In genomic region chr5:59637878-59638580, GRCh38 we compare ENCODE assay signal across 25 cellular contexts.
DNase-seq lines count a peak whose midpoint lies in the region; ATAC-seq and TF ChIP-seq lines count a peak whose summit lies in the region.
"Had no signal": no experiment of that assay in that cellular context is flagged by ENCODE, and none has a peak within 500 bp of the region (broad histone marks: within the 10 kb centered on the region; RNA-seq: fewer than 3 reads in every experiment).

No MANE protein-coding gene starts in this region.

- no peak overlapping the region for H3K4me3 ChIP-seq in RWPE2 (ENCODE audit: severe bottlenecking)
- no peak overlapping the region for H3K4me3 ChIP-seq in epithelial cell of esophagus (ENCODE audit: low read length)
- H3K4me3 ChIP-seq: BLaER1, Peyer's patch, SJCRH30 had no signal

- peak; percentile 68 for DNase-seq in HCEC 1CT
- DNase-seq in RWPE2 (ENCODE audit: low spot score) = no peak
- peak; percentile 10 for DNase-seq in epithelial cell of esophagus (ENCODE audit: low read depth)
- DNase-seq in osteocyte (ENCODE audit: extremely low spot score, unreplicated experiment) = no peak
- no peak for DNase-seq in activated effector memory CD4-positive, alpha-beta T cell treated with anti-CD3 and anti-CD28 coated beads, Interleukin-2, amount 50 U/mL, for 16 hours
- no peak for DNase-seq in EL
- DNase-seq in DMS153 treated with DMSO at 0.1 percent for 48 hours (lab: John Stamatoyannopoulos, UW; ENCODE audit: unreplicated experiment) = no peak
- DNase-seq: ACHN; Caco-2; CD4-positive, alpha-beta T cell; DMS 273 treated with DMSO at 0.1 percent for 48 hours; DND-41; KBM-7; NCI-H1105; NCI-H146; NCI-H2029; NCI-H2227 treated with DMSO at 0.1 percent for 48 hours; NCI-H510A treated with DMSO at 0.1 percent for 48 hours; NCI-H774; NK-92 treated with Interleukin-12 subunit alpha and Interleukin-12 subunit beta, amount 100 ng/mL, for 24 hours; Peyer's patch; SJCRH30 had no signal

- no peaks in the 10 kb centered on the region for H3K27me3 Mint-ChIP-seq in osteocyte (ENCODE audit: unreplicated experiment)
- H3K27me3 Mint-ChIP-seq: CD4-positive, alpha-beta T cell had no signal

- H3K36me3 Mint-ChIP-seq in osteocyte (ENCODE audit: unreplicated experiment) = peaks cover 16% of the 10 kb centered on the region

- TF ChIP-seq CTCF in RWPE2 (IDR thresholded peaks at IDR 0.05; ENCODE audit: poor library complexity, severe bottlenecking) (no peak), epithelial cell of esophagus (IDR thresholded peaks at IDR 0.05; ENCODE audit: insufficient read depth, low read depth, low read length, missing control alignments) (no peak), osteocyte (IDR thresholded peaks at IDR 0.05) (no peak)

- H3K9me3 Mint-ChIP-seq in osteocyte (ENCODE audit: unreplicated experiment) = peaks cover 28% of the 10 kb centered on the region

- peaks cover 28% of the 10 kb centered on the region for H3K4me1 Mint-ChIP-seq in osteocyte (ENCODE audit: unreplicated experiment)

- H3K4me3 Mint-ChIP-seq in osteocyte (ENCODE audit: unreplicated experiment) = no peak overlapping the region
- H3K4me3 Mint-ChIP-seq: CD4-positive, alpha-beta T cell had no signal

- peak overlapping the region; percentile 22 for H3K27ac ChIP-seq in RWPE2 (ENCODE audit: poor library complexity, severe bottlenecking)
- H3K27ac ChIP-seq: BLaER1, HL-60, Peyer's patch, SJCRH30 had no signal

- peak overlapping the region; percentile 49 for H3K27ac Mint-ChIP-seq in osteocyte (ENCODE audit: unreplicated experiment)
- H3K27ac Mint-ChIP-seq: CD4-positive, alpha-beta T cell had no signal

- H3K9me3 ChIP-seq in RWPE2 (ENCODE audit: severe bottlenecking) = no peaks in the 10 kb centered on the region
- H3K9me3 ChIP-seq: Caco-2, Peyer's patch had no signal

- peaks cover 3% of the 10 kb centered on the region; the same call in 1 of the 2 replicates for H3K36me3 ChIP-seq in RWPE2 (ENCODE audit: low read depth)
- H3K36me3 ChIP-seq: BLaER1, Peyer's patch, SJCRH30 had no signal

- ATAC-seq in RWPE2 (ENCODE audit: low read depth) (peak; percentile 81), GM18511 (IDR thresholded peaks at IDR 0.05; ENCODE audit: unreplicated experiment) (no peak)

- H3K27me3 ChIP-seq in RWPE2 (ENCODE audit: insufficient read depth, poor library complexity, severe bottlenecking) = no peaks in the 10 kb centered on the region
- H3K27me3 ChIP-seq: BLaER1, Peyer's patch, SJCRH30 had no signal

- H3K4me1 ChIP-seq in RWPE2 (ENCODE audit: insufficient read depth, poor library complexity, severe bottlenecking) = peaks cover 8% of the 10 kb centered on the region
- H3K4me1 ChIP-seq: BLaER1, Caco-2, Peyer's patch, SJCRH30 had no signal

Comparison
In these comparisons a context has a peak if more than half of its experiments do, and no peak if none do; other contexts are left out.
1. DNase-seq: peak in HCEC 1CT (single experiment) and epithelial cell of esophagus (single experiment); none in RWPE2 (single experiment), osteocyte (single experiment), activated effector memory CD4-positive, alpha-beta T cell treated with anti-CD3 and anti-CD28 coated beads, Interleukin-2, amount 50 U/mL, for 16 hours (single experiment), EL (single experiment) and DMS153 treated with DMSO at 0.1 percent for 48 hours (single experiment).